In genomic region chr17:2911035-2911754, GRCh38 we compare ENCODE assay signal across 22 cellular contexts.
DNase-seq lines count a peak whose midpoint lies in the region; ATAC-seq and TF ChIP-seq lines count a peak whose summit lies in the region.
"Had no signal": no experiment of that assay in that cellular context is flagged by ENCODE, and none has a peak within 500 bp of the region (broad histone marks: within the 10 kb centered on the region; RNA-seq: fewer than 3 reads in every experiment).

No MANE protein-coding gene starts in this region.

- DNase-seq in DMS 273 (lab: John Stamatoyannopoulos, UW; ENCODE audit: unreplicated experiment), result peak; percentile 56
- DNase-seq in DMS 273 treated with DMSO at 0.1 percent for 48 hours (lab: John Stamatoyannopoulos, UW), result no peak
- DNase-seq in WTC11 (ENCODE audit: low spot score), result no peak
- peak in 2 of 3 donors; percentile 70 to 73 for DNase-seq in right cardiac atrium
- DNase-seq in stimulated activated naive B cell treated with anti-CD40 and anti-IgM and Interleukin-4, amounts not matched to agents 10 μg/mL and 1 μg/mL and 100 μg/mL, for 72 hours, result no peak
- no peak for DNase-seq in activated gamma-delta T cell treated with Interleukin-2 at 50 U/mL for 16 hours
- no peak for DNase-seq in NCI-H69 (lab: John Stamatoyannopoulos, UW)
- no peak for DNase-seq in pons (ENCODE audit: low spot score)
- DNase-seq: activated effector memory CD4-positive, alpha-beta T cell treated with anti-CD3 and anti-CD28 coated beads, Interleukin-2, amount 50 U/mL, for 16 hours; CD4-positive, alpha-beta T cell; cerebellar nuclear complex; Kasumi-1; mammary epithelial cell; NCI-H146; NCI-H748 treated with DMSO at 0.1 percent for 48 hours; T-helper 2 cell had no signal

- 0 out of 2 replicates have a peak overlapping the region, but pooled peaks have one; percentile 46 for H3K27ac Mint-ChIP-seq in WTC11
- peak overlapping the region; percentile 73 for H3K27ac Mint-ChIP-seq in stimulated activated naive B cell treated with anti-CD40 and anti-IgM and Interleukin-4, amounts not matched to agents 10 μg/mL and 1 μg/mL and 100 μg/mL, for 72 hours
- H3K27ac Mint-ChIP-seq: CD4-positive, alpha-beta T cell; stimulated activated naive CD8-positive, alpha-beta T cell treated with anti-CD3 and anti-CD28 coated beads, Interleukin-15, Interleukin-2, amounts not matched to agents 100 ng/mL and 50 ng/mL, for 24 hours had no signal

- CTCF ChIA-PET in WTC11 (lab: Charles Lee), result interaction anchor here (0.6 to 1.2 kb wide), 4 partner anchors 62 to 101 kb away, joined by 3 to 4 read pairs (median 3); no protein-coding TSS in a partner anchor

- H3K27ac ChIP-seq in right cardiac atrium (ENCODE audit: low read length), result peak overlapping the region; percentile 32
- H3K27ac ChIP-seq: 22Rv1, prostate gland, thyroid gland had no signal

- H3K27me3 ChIP-seq in right cardiac atrium (ENCODE audit: control insufficient read depth, insufficient read depth), result no peaks in the 10 kb centered on the region
- H3K27me3 ChIP-seq: dorsolateral prefrontal cortex, thyroid gland had no signal

- intact Hi-C loops in right cardiac atrium (cut with DNase I), result loop anchor here in 1 of 4 donors (10.0 kb wide), 1 partner anchor 56 kb away; no protein-coding TSS in a partner anchor

- POLR2A ChIA-PET in WTC11 (lab: Charles Lee), result no interaction called here

- H3K4me3 Mint-ChIP-seq in WTC11, result no peak overlapping the region
- H3K4me3 Mint-ChIP-seq in stimulated activated naive B cell treated with anti-CD40 and anti-IgM and Interleukin-4, amounts not matched to agents 10 μg/mL and 1 μg/mL and 100 μg/mL, for 72 hours, result no peak overlapping the region
- H3K4me3 Mint-ChIP-seq: CD4-positive, alpha-beta T cell; stimulated activated naive CD8-positive, alpha-beta T cell treated with anti-CD3 and anti-CD28 coated beads, Interleukin-15, Interleukin-2, amounts not matched to agents 100 ng/mL and 50 ng/mL, for 24 hours had no signal

- no peaks in the 10 kb centered on the region for H3K4me1 ChIP-seq in right cardiac atrium (ENCODE audit: control insufficient read depth, insufficient read depth, low read length)
- H3K4me1 ChIP-seq: prostate gland had no signal

- peaks cover 18% of the 10 kb centered on the region for H3K4me1 Mint-ChIP-seq in WTC11
- H3K4me1 Mint-ChIP-seq in stimulated activated naive B cell treated with anti-CD40 and anti-IgM and Interleukin-4, amounts not matched to agents 10 μg/mL and 1 μg/mL and 100 μg/mL, for 72 hours, result peaks cover 22 to 26% of the 10 kb centered on the region in 2 donors

- no peak for TF ChIP-seq CTCF in WTC11 (IDR thresholded peaks at IDR 0.05)

- ATAC-seq in WTC11 (no peak), right cardiac atrium (peak in 1 of 2 donors; percentile 46)
- ATAC-seq in stimulated activated naive B cell treated with anti-CD40 and anti-IgM and Interleukin-4, amounts not matched to agents 10 μg/mL and 1 μg/mL and 100 μg/mL, for 72 hours (replicated peaks), result no peak
- ATAC-seq: HepG2 had no signal

- H3K4me3 ChIP-seq in right cardiac atrium (ENCODE audit: low read length), result no peak overlapping the region
- H3K4me3 ChIP-seq: dorsolateral prefrontal cortex, prostate gland, thyroid gland had no signal

- H3K36me3 Mint-ChIP-seq in WTC11, result peaks cover 32% of the 10 kb centered on the region
- peaks cover 14 to 23% of the 10 kb centered on the region in 2 donors for H3K36me3 Mint-ChIP-seq in stimulated activated naive B cell treated with anti-CD40 and anti-IgM and Interleukin-4, amounts not matched to agents 10 μg/mL and 1 μg/mL and 100 μg/mL, for 72 hours

- peaks cover 6% of the 10 kb centered on the region for H3K9me3 Mint-ChIP-seq in WTC11
- peaks cover 0 to 7% of the 10 kb centered on the region in 2 donors for H3K9me3 Mint-ChIP-seq in stimulated activated naive B cell treated with anti-CD40 and anti-IgM and Interleukin-4, amounts not matched to agents 10 μg/mL and 1 μg/mL and 100 μg/mL, for 72 hours
- H3K9me3 Mint-ChIP-seq: CD4-positive, alpha-beta T cell; stimulated activated naive CD8-positive, alpha-beta T cell treated with anti-CD3 and anti-CD28 coated beads, Interleukin-15, Interleukin-2, amounts not matched to agents 100 ng/mL and 50 ng/mL, for 24 hours had no signal

- no peaks in the 10 kb centered on the region for H3K27me3 Mint-ChIP-seq in WTC11 (ENCODE audit: low read depth)
- H3K27me3 Mint-ChIP-seq in stimulated activated naive B cell treated with anti-CD40 and anti-IgM and Interleukin-4, amounts not matched to agents 10 μg/mL and 1 μg/mL and 100 μg/mL, for 72 hours, result peaks cover 0 to 7% of the 10 kb centered on the region in 2 donors
- H3K27me3 Mint-ChIP-seq: CD4-positive, alpha-beta T cell; stimulated activated naive CD8-positive, alpha-beta T cell treated with anti-CD3 and anti-CD28 coated beads, Interleukin-15, Interleukin-2, amounts not matched to agents 100 ng/mL and 50 ng/mL, for 24 hours had no signal

- 47% methylated on average over 19 of the region's 19 CpGs for WGBS in right cardiac atrium

- H3K9me3 ChIP-seq in right cardiac atrium (ENCODE audit: control insufficient read depth, low read length), result no peaks in the 10 kb centered on the region
- H3K9me3 ChIP-seq: prostate gland, thyroid gland had no signal

TF ChIP-seq in WTC11, 78 proteins besides CTCF, POLR2A, EP300 and RAD21:
- TF ChIP-seq JUN (CRISPR knock-in tag; IDR thresholded peaks at IDR 0.05) (no peak), ZNF512 (CRISPR knock-in tag; IDR thresholded peaks at IDR 0.05; ENCODE audit: borderline replicate concordance) (no peak), NR1H2 (CRISPR knock-in tag; IDR thresholded peaks at IDR 0.05) (no peak), SMAD4 (CRISPR knock-in tag; IDR thresholded peaks at IDR 0.05) (no peak), FOXP1 (CRISPR knock-in tag; IDR thresholded peaks at IDR 0.05; ENCODE audit: borderline replicate concordance) (no peak), PREB (CRISPR knock-in tag; IDR thresholded peaks at IDR 0.05; ENCODE audit: borderline replicate concordance) (no peak), NFYB (CRISPR knock-in tag; conservative IDR thresholded peaks at IDR 0.05; ENCODE audit: low read depth) (no peak), STAT6 (CRISPR knock-in tag; conservative IDR thresholded peaks at IDR 0.05; ENCODE audit: low read depth) (no peak), PRRX2 (CRISPR knock-in tag; IDR thresholded peaks at IDR 0.05) (no peak), E2F4 (CRISPR knock-in tag; IDR thresholded peaks at IDR 0.05; ENCODE audit: borderline replicate concordance, low read depth) (no peak), ZBTB21 (CRISPR knock-in tag; IDR thresholded peaks at IDR 0.05; ENCODE audit: borderline replicate concordance) (no peak)

Comparison
In these comparisons a context has a peak if more than half of its experiments do, and no peak if none do; other contexts are left out.
1. DNase-seq: peak in DMS 273 (single experiment) and right cardiac atrium (2 of 3); none in DMS 273 treated with DMSO at 0.1 percent for 48 hours (single experiment), WTC11 (single experiment), stimulated activated naive B cell treated with anti-CD40 and anti-IgM and Interleukin-4, amounts not matched to agents 10 μg/mL and 1 μg/mL and 100 μg/mL, for 72 hours (single experiment), activated gamma-delta T cell treated with Interleukin-2 at 50 U/mL for 16 hours (single experiment), NCI-H69 (single experiment) and pons (single experiment).